Comparison of ENCODE assay signal across 26 cellular contexts in the genomic region with DNA sequence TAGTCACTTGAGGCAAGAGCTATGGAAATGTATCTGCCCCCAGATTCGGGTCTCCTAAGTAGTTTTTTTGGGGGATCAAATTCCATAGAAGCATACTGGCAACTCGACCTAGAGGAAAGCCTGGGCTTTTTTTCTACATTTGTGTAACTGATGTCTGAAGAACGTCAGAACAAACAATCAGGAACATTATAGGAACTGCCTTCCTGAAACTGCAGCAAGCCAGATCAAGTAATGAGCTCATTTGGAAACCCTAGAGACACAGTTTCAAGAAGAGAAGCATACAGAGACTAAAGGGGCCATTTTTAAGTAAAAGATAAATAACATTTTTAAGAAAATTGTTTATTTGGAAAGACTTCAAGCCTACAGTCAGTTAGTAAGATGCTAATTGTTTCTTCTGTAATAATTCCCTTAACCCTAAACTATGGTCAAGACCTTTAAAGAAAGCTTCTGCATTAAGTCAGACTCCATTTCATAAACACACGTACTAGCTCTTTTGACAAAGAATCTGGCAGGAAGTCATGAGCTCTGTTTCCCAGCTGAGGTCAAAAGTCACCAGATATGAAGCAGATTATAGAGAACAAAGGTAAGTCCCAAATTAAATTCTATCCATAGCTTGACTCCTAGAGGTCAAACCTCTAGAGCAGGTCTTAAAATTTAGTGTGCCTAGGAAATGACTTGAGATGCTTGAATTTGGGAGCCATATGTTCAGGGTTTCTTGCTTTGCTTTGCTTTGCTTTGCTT.
"Had no signal": no experiment of that assay in that cellular context is flagged by ENCODE, and none has a peak within 500 bp of the region (broad histone marks: within the 10 kb centered on the region; RNA-seq: fewer than 3 reads in every experiment).

No MANE protein-coding gene starts in this region.

- H3K27me3 ChIP-seq: adrenal gland, ascending aorta, brain microvascular endothelial cell, esophagus squamous epithelium, gastrocnemius medialis, neutrophil, ovary, stomach, transverse colon, uterus had no signal

- H3K4me3 ChIP-seq: adrenal gland, ascending aorta, esophagus squamous epithelium, gastrocnemius medialis, ovary, stomach, transverse colon, uterus had no signal

- ATAC-seq: activated naive CD4-positive, alpha-beta T cell treated with anti-CD3 and anti-CD28 coated beads, Interleukin-2, amount 50 U/mL, for 72 hours; activated T-helper 17 cell treated with anti-CD3 and anti-CD28 coated beads, Interleukin-2, amount 50 U/mL, for 72 hours; effector memory CD8-positive, alpha-beta T cell; gastrocnemius medialis; natural killer cell treated with Interleukin-12 subunit alpha and Interleukin-12 subunit beta and Interleukin-15 and Interleukin-18, amount 100 ng/mL, for 72 hours; right cardiac atrium; stimulated activated memory B cell treated with anti-CD40 and anti-IgM and Interleukin-4, amounts not matched to agents 10 μg/mL and 1 μg/mL and 100 μg/mL, for 72 hours had no signal

- H3K4me1 ChIP-seq: adrenal gland, uterus had no signal

- H3K27ac ChIP-seq: adrenal gland, ascending aorta, brain microvascular endothelial cell, esophagus squamous epithelium, gastrocnemius medialis, neutrophil, ovary, stomach, transverse colon, uterus had no signal

- DNase-seq: activated CD4-positive, alpha-beta T cell treated with anti-CD3 and anti-CD28 coated beads, Interleukin-2, amount 50 U/mL, for 4 hours; activated CD8-positive, alpha-beta memory T cell treated with anti-CD3 and anti-CD28 coated beads for 24 hours; activated CD8-positive, alpha-beta memory T cell treated with anti-CD3 and anti-CD28 coated beads, Interleukin-2, amount 50 U/mL, for 4 hours; activated T-cell treated with anti-CD3 and anti-CD28 coated beads, Interleukin-2, amount 50 U/mL, for 24 hours; adrenal gland; brain microvascular endothelial cell; caudate nucleus; effector memory CD8-positive, alpha-beta T cell; esophagus squamous epithelium; gastrocnemius medialis; head of caudate nucleus; hypothalamus; ovary; right cardiac atrium; stimulated activated CD4-positive, alpha-beta T cell treated with anti-CD3 and anti-CD28 coated beads, Interleukin-2, amount 100 ng/mL, for 24 hours; stomach; transverse colon; uterus had no signal

- H3K9me3 ChIP-seq: adrenal gland, ascending aorta, esophagus squamous epithelium, gastrocnemius medialis, neutrophil, ovary, stomach, transverse colon, uterus had no signal

- H3K36me3 ChIP-seq: adrenal gland, ascending aorta, brain microvascular endothelial cell, esophagus squamous epithelium, gastrocnemius medialis, neutrophil, ovary, stomach, transverse colon, uterus had no signal

- FAIRE-seq: endothelial cell of umbilical vein, TTC549 had no signal
